8 cellular contexts compared by ENCODE assay signal in the genomic region with DNA sequence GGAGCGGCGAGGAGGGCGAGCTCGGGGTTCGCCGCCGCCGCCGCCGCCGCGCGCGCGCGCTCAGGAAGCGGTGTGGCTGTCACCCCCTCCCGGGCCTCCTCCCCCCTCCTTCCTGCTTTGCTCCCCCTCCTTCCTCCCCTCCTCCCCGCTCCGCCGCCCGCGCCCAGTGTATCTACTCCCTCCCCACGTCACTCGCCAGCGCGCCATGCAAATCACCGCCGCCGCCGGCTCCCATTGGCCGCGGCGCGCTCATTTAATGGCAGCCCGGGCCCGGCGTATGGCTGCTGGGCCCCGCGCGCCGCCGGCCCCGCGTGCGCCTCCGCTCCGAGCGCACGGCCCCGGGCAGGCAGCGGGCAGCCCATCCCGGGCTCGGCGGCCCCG.
DNase-seq lines count a peak whose midpoint lies in the region; ATAC-seq lines count a peak whose summit lies in the region.

No MANE protein-coding gene starts in this region.

- DNase-seq in CD1c-positive myeloid dendritic cell (ENCODE audit: extremely low spot score) (peak; percentile 2), NCI-H2171 treated with DMSO at 0.1 percent for 48 hours (lab: John Stamatoyannopoulos, UW) (peak; percentile 57), anterior cingulate cortex (lab: John Stamatoyannopoulos, UW) (peak in 50 of 58 donors; percentile 32 to 91 (median 70)), kidney tubule cell (ENCODE audit: low spot score) (peak; percentile 18), NCI-H226 (no peak)
- peak; percentile 8 to 50 (median 9) for DNase-seq in stimulated activated CD4-positive, alpha-beta T cell treated with anti-CD3 and anti-CD28 coated beads, TNF-alpha, amount 100 ng/mL, for 4 hours (ENCODE audit: low read depth in 3 of 3)

- ATAC-seq in GM21529 (IDR thresholded peaks at IDR 0.05; ENCODE audit: unreplicated experiment) (no peak), HG02642 (IDR thresholded peaks at IDR 0.05; ENCODE audit: poor library complexity, unreplicated experiment) (no peak)
